8 cellular contexts compared by ENCODE assay signal in genomic region chr19:12365372-12366162, GRCh38. TPM values are rescaled to one million over a fixed set of nuclear protein-coding genes. Genes with fewer than 3 reads are reported as not detected.
A peak's percentile ranks its signal among the peaks of the same experiment; 100 is the strongest.
DNase-seq lines count a peak whose midpoint lies in the region; FAIRE-seq and TF ChIP-seq lines count a peak whose summit lies in the region.

TSS of gene ZNF442 (minus strand) at chr19:12365683. CDS start at chr19:12363631, 2,052 bp downstream.

- H3K27me3 ChIP-seq in right atrium auricular region: no peaks in the 10 kb centered on the region
- no peaks in the 10 kb centered on the region for H3K27me3 ChIP-seq in prostate gland (replicated peaks; ENCODE audit: insufficient read depth)

- peak within 1 kb of the TSS; percentile 88 to 93 for H3K4me3 ChIP-seq in right atrium auricular region
- peak within 1 kb of the TSS; percentile 95 to 99 for H3K4me3 ChIP-seq in prostate gland
- peak within 1 kb of the TSS; percentile 76 for H3K4me3 ChIP-seq in urinary bladder (ENCODE audit: low read depth, low read length)

- H3K27ac ChIP-seq in right atrium auricular region (peak within 1 kb of the TSS; percentile 90 to 92), prostate gland (peak within 1 kb of the TSS; percentile 91 to 93), urinary bladder (ENCODE audit: low read depth) (peak within 1 kb of the TSS; percentile 90)

- intact Hi-C loops in prostate gland (cut with DNase I): loop anchor here (2.0 to 10.0 kb wide), 2 partner anchors 71 to 201 kb away; partner anchors contain the start of genes ZNF136 and ZNF44

- H3K9me3 ChIP-seq in ES-I3 (ENCODE audit: control insufficient read depth, insufficient read depth, low read length) (no peaks in the 10 kb centered on the region), right atrium auricular region (no peaks in the 10 kb centered on the region), prostate gland (no peaks in the 10 kb centered on the region)

- WGBS in prostate gland: 0% methylated on average over 29 of the region's 38 CpGs
- under 1% methylated on average over 38 of the region's 38 CpGs for WGBS in urinary bladder

- TF ChIP-seq POLR2A in H54 (IDR thresholded peaks at IDR 0.05; ENCODE audit: low read depth, low read length): peak; percentile 90
- TF ChIP-seq POLR2A in prostate gland (IDR thresholded peaks at IDR 0.05): peak; percentile 94

- FAIRE-seq in H54 (lab: Jason Lieb, UNC): peak; percentile 95

- TF ChIP-seq CTCF in right atrium auricular region (IDR thresholded peaks at IDR 0.05) (peak in 1 of 2 donors; percentile 77), prostate gland (IDR thresholded peaks at IDR 0.05) (peak; percentile 30 to 68 (median 54))

- peak within 1 kb of the TSS; percentile 12 for H3K9ac ChIP-seq in ES-I3 (ENCODE audit: low read depth, low read length)

- H3K36me3 ChIP-seq in ES-I3 (ENCODE audit: insufficient read depth, low read length) (no peaks in the 10 kb centered on the region), right atrium auricular region (no peaks in the 10 kb centered on the region), prostate gland (no peaks in the 10 kb centered on the region), urinary bladder (ENCODE audit: insufficient read depth) (no peaks in the 10 kb centered on the region)

- DNase-seq in H54 (ENCODE audit: insufficient read length, low spot score): peak; percentile 95
- DNase-seq in M059J (ENCODE audit: low read depth): peak; percentile 97
- DNase-seq in T-helper 2 cell: peak; percentile 37 to 86 (median 68)
- DNase-seq in anterior cingulate cortex (lab: John Stamatoyannopoulos, UW): peak; percentile 44 to 97 (median 92)
- DNase-seq in right atrium auricular region (ENCODE audit: low spot score): peak; percentile 98
- DNase-seq in prostate gland (ENCODE audit: low spot score): peak; percentile 97

- H3K4me1 ChIP-seq in ES-I3 (ENCODE audit: insufficient read depth, low read length): no peaks in the 10 kb centered on the region
- peaks cover 0 to 11% of the 10 kb centered on the region in 2 donors for H3K4me1 ChIP-seq in right atrium auricular region
- no peaks in the 10 kb centered on the region for H3K4me1 ChIP-seq in prostate gland (replicated peaks)
- H3K4me1 ChIP-seq in urinary bladder (ENCODE audit: insufficient read depth): no peaks in the 10 kb centered on the region

RNA-seq across cellular contexts. Expression of gene ZNF442, which starts in this region (rescaled TPM):
- 2.8 and 3.8 TPM in 2 replicates for total RNA-seq in M059J (2014; rRNA removed; shearing (Covaris generic))
- total RNA-seq in right atrium auricular region: 1 to 10 TPM; 1.0 to 1.8 TPM
- 1 to 10 TPM; 2.3 to 2.6 TPM for total RNA-seq in prostate gland
- total RNA-seq in urinary bladder: 13.4 TPM
- polyA plus RNA-seq in urinary bladder: 3.8 TPM

Comparison
In these comparisons a context has a peak if more than half of its experiments do, and no peak if none do; other contexts are left out.
1. Peak in every context shown above with its lines: DNase-seq, H3K4me3 ChIP-seq and H3K27ac ChIP-seq.